In genomic region chr16:63652091-63652490, GRCh38 we compare ENCODE assay signal across 1 cellular context.
TF ChIP-seq lines count a peak whose summit lies in the region.

No MANE protein-coding gene starts in this region.

TF ChIP-seq in GM23338, 12 proteins besides CTCF, POLR2A, EP300 and RAD21 (continued from another document):
- TF ChIP-seq ETS1 (IDR thresholded peaks at IDR 0.05) (no peak), ZNF462 (CRISPR knock-in tag; IDR thresholded peaks at IDR 0.05) (no peak), STAT1 (IDR thresholded peaks at IDR 0.05; ENCODE audit: unreplicated experiment) (no peak), JUNB (IDR thresholded peaks at IDR 0.05; ENCODE audit: unreplicated experiment) (no peak)
